Comparison of ENCODE assay signal across 17 cellular contexts in the genomic region with DNA sequence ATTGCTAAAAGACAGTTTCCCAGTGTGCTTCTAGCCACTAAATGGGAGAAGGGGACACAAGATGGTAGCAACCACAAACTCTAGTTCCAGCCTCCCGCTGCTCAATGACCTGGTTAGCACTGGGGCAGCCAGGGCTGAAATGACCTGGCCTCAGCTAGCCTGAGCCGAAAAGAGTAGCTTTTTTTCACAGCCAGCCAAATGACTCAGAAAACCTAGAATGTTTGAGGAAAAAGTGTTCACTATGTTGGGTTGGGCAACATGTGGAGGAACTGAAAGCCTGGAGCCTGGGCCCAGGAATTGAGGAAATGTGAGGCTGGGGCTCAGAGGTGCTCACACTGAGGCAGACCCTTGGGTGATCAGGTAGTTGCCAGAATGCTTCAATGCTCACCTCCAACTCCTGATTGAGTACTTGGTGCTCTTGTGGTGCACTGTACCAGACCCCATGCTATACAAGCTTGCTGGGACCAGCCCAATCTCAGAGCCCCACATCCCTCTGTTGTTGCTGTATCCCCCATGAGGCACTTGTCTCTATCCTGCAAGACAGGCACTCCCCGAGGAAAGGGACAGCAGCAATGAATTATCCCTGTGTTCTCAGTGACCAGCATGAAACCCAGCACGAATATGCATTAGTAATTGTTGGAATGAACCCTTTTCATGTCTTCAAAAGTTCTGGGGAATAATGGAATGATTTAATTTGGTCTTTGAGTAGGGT.
"Had no signal": no experiment of that assay in that cellular context is flagged by ENCODE, and none has a peak within 500 bp of the region (broad histone marks: within the 10 kb centered on the region; RNA-seq: fewer than 3 reads in every experiment).

No MANE protein-coding gene starts in this region.

- H3K27me3 Mint-ChIP-seq: activated naive CD8-positive, alpha-beta T cell; naive B cell; stimulated activated naive CD8-positive, alpha-beta T cell treated with anti-CD3 and anti-CD28 coated beads, Interleukin-15, amount 100 ng/mL, for 72 hours; T-helper 17 cell had no signal

- H3K27me3 ChIP-seq: ascending aorta, gastroesophageal sphincter, testis had no signal

- DNase-seq: activated CD4-positive, alpha-beta T cell treated with anti-CD3 and anti-CD28 coated beads, Interleukin-2, amount 50 U/mL, for 4 hours; activated effector memory CD4-positive, alpha-beta T cell treated with anti-CD3 and anti-CD28 coated beads, Interleukin-2, amount 50 U/mL, for 16 hours; activated T-cell treated with anti-CD3 and anti-CD28 coated beads, Interleukin-2, amount 50 U/mL, for 1 hour; cortex of kidney; effector memory CD4-positive, alpha-beta T cell; kidney glomerular epithelial cell; midbrain; naive B cell; stimulated activated CD4-positive, alpha-beta T cell treated with anti-CD3 and anti-CD28 coated beads, Interleukin-4, amount 100 ng/mL, for 1 hour; stimulated activated naive CD8-positive, alpha-beta T cell treated with anti-CD3 and anti-CD28 coated beads, Interleukin-15, amount 100 ng/mL, for 72 hours; T-helper 17 cell; testis had no signal

- H3K27ac Mint-ChIP-seq: activated naive CD8-positive, alpha-beta T cell; T-helper 17 cell had no signal

- ATAC-seq: activated CD4-positive, CD25-positive, alpha-beta regulatory T cell treated with anti-CD3 and anti-CD28 coated beads, Interleukin-2, amount 50 U/mL, for 24 hours; gastroesophageal sphincter; stimulated activated naive CD8-positive, alpha-beta T cell treated with anti-CD3 and anti-CD28 coated beads, Interleukin-15, amount 100 ng/mL, for 72 hours; T-helper 17 cell had no signal

- H3K4me1 ChIP-seq: testis had no signal

- H3K4me3 ChIP-seq: ascending aorta, gastroesophageal sphincter, testis had no signal

- H3K4me3 Mint-ChIP-seq: activated naive CD8-positive, alpha-beta T cell; stimulated activated naive CD8-positive, alpha-beta T cell treated with anti-CD3 and anti-CD28 coated beads, Interleukin-15, amount 100 ng/mL, for 72 hours; T-helper 17 cell had no signal

- H3K9me3 ChIP-seq: testis had no signal

- H3K27ac ChIP-seq: ascending aorta, gastroesophageal sphincter, parathyroid adenoma, testis had no signal
